In the genomic region with DNA sequence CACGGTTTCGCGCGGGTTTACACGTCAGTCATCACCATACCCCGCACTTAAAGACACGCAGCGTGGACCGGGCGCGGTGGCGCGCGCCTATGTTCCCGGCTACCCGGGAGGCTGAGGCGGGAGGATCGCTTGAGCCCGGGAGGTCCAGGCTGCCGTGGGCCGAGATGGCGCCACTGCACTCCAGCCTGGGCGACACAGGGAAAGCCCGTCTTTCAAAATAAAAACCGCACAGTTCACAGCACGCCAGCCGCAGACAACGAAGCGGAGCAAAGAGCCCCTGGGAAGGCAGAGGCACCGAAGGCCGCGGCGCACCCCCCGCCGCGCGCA, we compare ENCODE assay signal across 8 cellular contexts. TPM values are rescaled to one million over a fixed set of nuclear protein-coding genes. Genes with fewer than 3 reads are reported as not detected.
DNase-seq lines count a peak whose midpoint lies in the region; ATAC-seq and TF ChIP-seq lines count a peak whose summit lies in the region.

No MANE protein-coding gene starts in this region.

- peak overlapping the region; percentile 83; the same call in 1 of the 2 replicates for H2AFZ ChIP-seq in SK-N-SH (ENCODE audit: low read depth)
- peak overlapping the region; percentile 72 for H2AFZ ChIP-seq in fibroblast of lung (ENCODE audit: low read length)

- peaks cover 83% of the 10 kb centered on the region for H3K36me3 Mint-ChIP-seq in Calu3 (ENCODE audit: insufficient read depth, unreplicated experiment)

- TF ChIP-seq EP300 in SK-N-SH (IDR thresholded peaks at IDR 0.05; ENCODE audit: borderline replicate concordance in 1 of 2, low read depth in 1 of 2, low read length in 1 of 2) = no peak

- H3K4me2 ChIP-seq in SK-N-SH (peak overlapping the region; percentile 88), fibroblast of lung (ENCODE audit: extremely low read depth, insufficient read depth, low read length) (peak overlapping the region; percentile 26)

- H3K4me1 ChIP-seq in SK-N-SH (ENCODE audit: control insufficient read depth in 1 of 2, insufficient read depth in 2 of 2, low read depth in 1 of 2, low read length in 1 of 2) = peaks cover 10 to 12% of the 10 kb centered on the region in 2 experiments
- H3K4me1 ChIP-seq in fibroblast of lung (ENCODE audit: control insufficient read depth, extremely low read depth, insufficient read depth, low read length) = peaks cover 9% of the 10 kb centered on the region
- peaks cover 30% of the 10 kb centered on the region for H3K4me1 ChIP-seq in psoas muscle

- no TSS peak for BruUV-seq in Calu3 (replicated peaks; lab: Mats Ljungman, UMichigan)

- H3K9me2 ChIP-seq in SK-N-SH = no peaks in the 10 kb centered on the region

- H3K4me3 ChIP-seq in HFF-Myc (replicated peaks; ENCODE audit: low read depth, low read length) (peak overlapping the region; percentile 97), SK-N-SH (ENCODE audit: low read depth in 2 of 2, low read length in 1 of 2) (peak overlapping the region; percentile 83 to 92), fibroblast of lung (replicated peaks in 1 of 4; ENCODE audit: control extremely low read depth in 1 of 4, insufficient read depth in 1 of 4, low read depth in 3 of 4, low read length in 4 of 4) (peak overlapping the region; percentile 90 to 97 (median 94)), psoas muscle (peak overlapping the region; percentile 98)

- no peaks in the 10 kb centered on the region for H3K4me1 Mint-ChIP-seq in Calu3 (ENCODE audit: low read depth, unreplicated experiment)

- TF ChIP-seq CTCF in Calu3 (IDR thresholded peaks at IDR 0.05; ENCODE audit: unreplicated experiment) = no peak
- TF ChIP-seq CTCF in HFF-Myc (IDR thresholded peaks at IDR 0.05; ENCODE audit: low read depth, low read length, missing control alignments) = no peak
- TF ChIP-seq CTCF in SK-N-SH (IDR thresholded peaks at IDR 0.05) = no peak
- TF ChIP-seq CTCF in fibroblast of lung (conservative IDR thresholded peaks at IDR 0.05 in 1 of 2, IDR thresholded peaks at IDR 0.05 in 1 of 2; ENCODE audit: low read depth in 1 of 2, low read length in 2 of 2) = no peak
- TF ChIP-seq CTCF in psoas muscle (IDR thresholded peaks at IDR 0.05) = no peak

- ATAC-seq in psoas muscle (peak; percentile 1 to 4 (median 2)), GM18517 (IDR thresholded peaks at IDR 0.05; ENCODE audit: unreplicated experiment) (no peak)

- TF ChIP-seq RAD21 in SK-N-SH (IDR thresholded peaks at IDR 0.05; ENCODE audit: low read length) = no peak

- DNase-seq in Calu3 (no peak), HFF-Myc (ENCODE audit: extremely low read depth, low read depth) (no peak), SK-N-SH (no peak), fibroblast of lung (ENCODE audit: low read depth in 2 of 2) (no peak), psoas muscle (no peak), SW 1271 (lab: John Stamatoyannopoulos, UW) (no peak), NCI-H1694 (lab: John Stamatoyannopoulos, UW) (no peak)

- CTCF ChIA-PET in Calu3 (lab: Charles Lee) (interaction anchor here (0.6 to 0.7 kb wide), 2 partner anchors 22 to 23 kb away, joined by 3 to 5 read pairs; no protein-coding TSS in a partner anchor), SK-N-SH (lab: Yijun Ruan, JAX) (interaction anchor here (0.7 to 1.9 kb wide), 5 partner anchors 13 to 191 kb away, joined by 3 to 9 read pairs (median 3); partner anchors contain the start of gene ING5)

- no peaks in the 10 kb centered on the region for H3K27me3 Mint-ChIP-seq in Calu3 (ENCODE audit: unreplicated experiment)

- no peaks in the 10 kb centered on the region for H3K9me3 ChIP-seq in SK-N-SH
- H3K9me3 ChIP-seq in fibroblast of lung (ENCODE audit: control insufficient read depth, insufficient read depth, low read depth, low read length) = no peaks in the 10 kb centered on the region
- H3K9me3 ChIP-seq in psoas muscle = no peaks in the 10 kb centered on the region

- peaks cover 15% of the 10 kb centered on the region for H3F3A ChIP-seq in SK-N-SH (replicated peaks; ENCODE audit: insufficient read depth)

- H3K79me2 ChIP-seq in SK-N-SH (ENCODE audit: insufficient read depth) = peaks cover 79% of the 10 kb centered on the region
- H3K79me2 ChIP-seq in fibroblast of lung (ENCODE audit: control insufficient read depth, insufficient read depth, low read length) = peaks cover 41% of the 10 kb centered on the region

- POLR2A ChIA-PET in SK-N-SH (lab: Yijun Ruan, JAX) = interaction anchor here (1.0 to 1.3 kb wide), 3 partner anchors 9 to 197 kb away, joined by 4 to 8 read pairs (median 6); partner anchors contain the start of gene ING5

- peak overlapping the region; percentile 92 for H3K27ac Mint-ChIP-seq in Calu3 (ENCODE audit: unreplicated experiment)

- H3K27me3 ChIP-seq in SK-N-SH (ENCODE audit: insufficient read depth) (no peaks in the 10 kb centered on the region), fibroblast of lung (ENCODE audit: control insufficient read depth, insufficient read depth, low read length) (no peaks in the 10 kb centered on the region), psoas muscle (ENCODE audit: insufficient read depth in 3 of 3, low read length in 2 of 3) (no peaks in the 10 kb centered on the region)

- peak overlapping the region; percentile 93 for H3K4me3 Mint-ChIP-seq in Calu3 (ENCODE audit: low read depth, unreplicated experiment)

- no peaks in the 10 kb centered on the region for H3K9me3 Mint-ChIP-seq in Calu3 (ENCODE audit: low read depth, unreplicated experiment)

- H3K27ac ChIP-seq in SK-N-SH (ENCODE audit: low read depth in 2 of 2, low read length in 1 of 2) = peak overlapping the region; percentile 58 to 71; a peak in 3 of 4 replicates
- H3K27ac ChIP-seq in fibroblast of lung (ENCODE audit: insufficient read depth, low read length) = peak overlapping the region; percentile 75
- H3K27ac ChIP-seq in psoas muscle = peak overlapping the region; percentile 98

- H3K9ac ChIP-seq in SK-N-SH (peak overlapping the region; percentile 96), fibroblast of lung (ENCODE audit: insufficient read depth, low read length) (peak overlapping the region; percentile 82)

- under 1% methylated on average over 33 of the region's 37 CpGs for WGBS in SK-N-SH (ENCODE audit: low lambda C conversion rate)
- 0 to 1% (median 0%) methylated on average over 20 to 37 of the region's 37 CpGs for WGBS in psoas muscle, 3 donors

- H4K20me1 ChIP-seq in SK-N-SH (ENCODE audit: insufficient read depth) = peaks cover under 1% of the 10 kb centered on the region; the same call in 1 of the 2 replicates
- no peaks in the 10 kb centered on the region for H4K20me1 ChIP-seq in fibroblast of lung (ENCODE audit: control insufficient read depth, extremely low read depth, insufficient read depth, low read length)

- H3K36me3 ChIP-seq in SK-N-SH (replicated peaks in 1 of 2; ENCODE audit: control insufficient read depth in 1 of 2, insufficient read depth in 2 of 2, low read length in 1 of 2) (peaks cover 15 to 46% of the 10 kb centered on the region in 2 experiments), fibroblast of lung (ENCODE audit: control insufficient read depth, insufficient read depth, low read length) (peaks cover 10% of the 10 kb centered on the region), psoas muscle (ENCODE audit: insufficient read depth in 1 of 2, low read depth in 1 of 2) (peaks cover 5 to 50% of the 10 kb centered on the region in 2 donors)

- intact Hi-C loops in Calu3 (cut with micrococcal nuclease; ENCODE audit: unreplicated experiment) = no loop called here
- intact Hi-C loops in psoas muscle (cut with DNase I) = loop anchor here in 1 of 2 donors (5.0 kb wide), 1 partner anchor 46 kb away; the partner anchor contains the start of gene D2HGDH

RNA-seq across cellular contexts. Expression of gene DTYMK, which starts 0.3 kb away (rescaled TPM):
- total RNA-seq in Calu3 (2022) = 67.6 and 80.7 TPM in 2 replicates
- polyA plus RNA-seq in SK-N-SH (2012; rRNA removed) = 36.3 and 51.1 TPM in 2 replicates
- 32.5 and 40.9 TPM in 2 replicates for polyA plus RNA-seq in SK-N-SH (2012; cell fraction: cytosol; rRNA removed)
- polyA plus RNA-seq in SK-N-SH (2012; cell fraction: nucleus; rRNA removed) = 32.1 and 47.2 TPM in 2 replicates
- total RNA-seq in fibroblast of lung = 15.2 and 25.3 TPM in 2 replicates
- 19.0 and 48.3 TPM in 2 replicates for polyA plus RNA-seq in fibroblast of lung
- 25.1 and 68.7 TPM in 2 replicates for polyA plus RNA-seq in fibroblast of lung (2012)
- polyA minus RNA-seq in fibroblast of lung (ENCODE audit: low replicate concordance) = 14.9 and 77.8 TPM in 2 replicates
- total RNA-seq in psoas muscle = 1 to 10 TPM; 6.4 to 8.5 (median 6.7) TPM
- 10 to 100 TPM in 2 of 3 donors, 1 to 10 TPM in 1; 8.1 to 24.6 (median 20.0) TPM for polyA plus RNA-seq in psoas muscle

RNA-seq across cellular contexts. Expression of gene ING5, which starts 15.6 kb away (rescaled TPM):
- total RNA-seq in Calu3 (2022) (29.3 and 35.1 TPM in 2 replicates), fibroblast of lung (27.4 and 30.0 TPM in 2 replicates), psoas muscle (10 to 100 TPM; 16.7 to 20.5 (median 17.9) TPM)
- polyA plus RNA-seq in SK-N-SH (2012; rRNA removed) (56.3 and 62.9 TPM in 2 replicates), fibroblast of lung (15.3 and 17.4 TPM in 2 replicates), psoas muscle (10 to 100 TPM; 14.5 to 25.4 (median 22.9) TPM)
- polyA plus RNA-seq in SK-N-SH (2012; cell fraction: cytosol; rRNA removed) = 31.8 and 41.4 TPM in 2 replicates
- 212 and 214 TPM in 2 replicates for polyA plus RNA-seq in SK-N-SH (2012; cell fraction: nucleus; rRNA removed)
- 19.5 and 20.9 TPM in 2 replicates for polyA plus RNA-seq in fibroblast of lung (2012)
- 14.5 and 25.1 TPM in 2 replicates for polyA minus RNA-seq in fibroblast of lung (ENCODE audit: low replicate concordance)

RNA-seq across cellular contexts. Expression of gene D2HGDH, which starts 48.1 kb away (rescaled TPM):
- total RNA-seq in Calu3 (2022) = 51.1 and 53.3 TPM in 2 replicates
- 33.7 and 36.3 TPM in 2 replicates for polyA plus RNA-seq in SK-N-SH (2012; rRNA removed)
- 12.4 and 18.7 TPM in 2 replicates for polyA plus RNA-seq in SK-N-SH (2012; cell fraction: cytosol; rRNA removed)
- polyA plus RNA-seq in SK-N-SH (2012; cell fraction: nucleus; rRNA removed) = 210 and 218 TPM in 2 replicates
- total RNA-seq in fibroblast of lung = 20.8 and 28.4 TPM in 2 replicates
- 4.8 and 5.7 TPM in 2 replicates for polyA plus RNA-seq in fibroblast of lung
- polyA plus RNA-seq in fibroblast of lung (2012) = 11.1 and 12.6 TPM in 2 replicates
- 3.0 and 36.6 TPM in 2 replicates for polyA minus RNA-seq in fibroblast of lung (ENCODE audit: low replicate concordance)
- total RNA-seq in psoas muscle = 10 to 100 TPM; 20.3 to 31.0 (median 23.6) TPM
- 10 to 100 TPM; 14.1 to 15.6 (median 14.9) TPM for polyA plus RNA-seq in psoas muscle

RNA-seq across cellular contexts. Expression of gene ATG4B, which starts 48.8 kb away (rescaled TPM):
- total RNA-seq in Calu3 (2022) = 93.0 and 95.3 TPM in 2 replicates
- 105 and 107 TPM in 2 replicates for polyA plus RNA-seq in SK-N-SH (2012; rRNA removed)
- 53.2 and 85.0 TPM in 2 replicates for polyA plus RNA-seq in SK-N-SH (2012; cell fraction: cytosol; rRNA removed)
- polyA plus RNA-seq in SK-N-SH (2012; cell fraction: nucleus; rRNA removed) = 323 and 358 TPM in 2 replicates
- total RNA-seq in fibroblast of lung = 30.0 and 45.1 TPM in 2 replicates
- 76.2 and 95.6 TPM in 2 replicates for polyA plus RNA-seq in fibroblast of lung
- 58.8 and 74.8 TPM in 2 replicates for polyA plus RNA-seq in fibroblast of lung (2012)
- polyA minus RNA-seq in fibroblast of lung (ENCODE audit: low replicate concordance) = 78.7 and 129 TPM in 2 replicates
- total RNA-seq in psoas muscle = 10 to 100 TPM; 33.7 to 51.3 (median 37.3) TPM
- 10 to 100 TPM; 40.0 to 48.3 (median 40.8) TPM for polyA plus RNA-seq in psoas muscle

RNA-seq across cellular contexts. Expression of gene THAP4, which starts 49.3 kb away (rescaled TPM):
- total RNA-seq in Calu3 (2022) (53.6 and 57.5 TPM in 2 replicates), fibroblast of lung (40.6 and 47.7 TPM in 2 replicates), psoas muscle (10 to 100 TPM; 64.9 to 96.7 (median 79.4) TPM)
- polyA plus RNA-seq in SK-N-SH (2012; rRNA removed) (46.0 and 64.7 TPM in 2 replicates), fibroblast of lung (19.3 and 27.7 TPM in 2 replicates), psoas muscle (100 to 1,000 TPM in 1 of 3 donors, 10 to 100 TPM in 2; 86.6 to 133 (median 93.1) TPM)
- polyA plus RNA-seq in SK-N-SH (2012; cell fraction: cytosol; rRNA removed) = 30.7 and 40.1 TPM in 2 replicates
- polyA plus RNA-seq in SK-N-SH (2012; cell fraction: nucleus; rRNA removed) = 30.4 and 43.6 TPM in 2 replicates
- polyA plus RNA-seq in fibroblast of lung (2012) = 40.2 and 56.7 TPM in 2 replicates
- polyA minus RNA-seq in fibroblast of lung (ENCODE audit: low replicate concordance) = 77.1 and 106 TPM in 2 replicates
